4 cellular contexts compared by ENCODE assay signal in genomic region chr3:28399196-28399595, GRCh38. TPM values are rescaled to one million over a fixed set of nuclear protein-coding genes. Genes with fewer than 3 reads are reported as not detected.
"Had no signal": no experiment of that assay in that cellular context is flagged by ENCODE, and none has a peak within 500 bp of the region (broad histone marks: within the 10 kb centered on the region; RNA-seq: fewer than 3 reads in every experiment).

No MANE protein-coding gene starts in this region.

- H2AFZ ChIP-seq: GM23338 had no signal

- H3K4me1 Mint-ChIP-seq: GM23338, H9, IgD-negative memory B cell had no signal

- H3K4me3 Mint-ChIP-seq: GM23338, H9, IgD-negative memory B cell had no signal

- H3K4me3 ChIP-seq: GM23338 had no signal

- H3K4me2 ChIP-seq: GM23338 had no signal

- H3K27me3 Mint-ChIP-seq: IgD-negative memory B cell had no signal

- H3K27ac Mint-ChIP-seq: GM23338, H9, IgD-negative memory B cell had no signal

- DNase-seq: H9, HCEC 1CT had no signal

RNA-seq across cellular contexts. Expression of gene ZCWPW2, which starts 50.7 kb away (rescaled TPM):
- total RNA-seq: GM23338 had no signal
